1 cellular context compared by ENCODE assay signal in the genomic region with DNA sequence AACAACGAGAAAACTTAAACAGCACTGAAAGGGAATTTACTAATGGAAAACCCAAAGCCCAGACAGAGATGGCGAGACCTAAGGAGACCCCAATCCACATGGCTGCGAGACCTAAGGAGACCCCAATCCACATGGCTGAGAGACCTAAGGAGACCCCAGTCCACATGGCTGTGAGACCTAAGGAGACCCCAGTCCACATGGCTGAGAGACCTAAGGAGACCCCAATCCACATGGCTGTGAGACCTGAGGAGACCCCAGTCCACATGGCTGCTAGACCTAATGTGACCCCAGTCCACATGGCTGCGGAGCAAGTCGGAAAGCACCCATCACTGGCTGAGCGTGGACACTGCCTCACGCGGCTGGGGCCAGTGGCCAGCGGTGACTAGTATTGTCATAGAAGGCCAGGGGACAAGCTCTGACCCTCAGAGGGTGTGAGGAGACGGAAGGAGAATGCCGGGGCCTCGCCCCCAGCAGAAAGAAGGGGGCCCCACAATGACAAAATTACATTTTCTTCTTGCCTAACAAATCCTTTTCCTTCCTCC.
TF ChIP-seq lines count a peak whose summit lies in the region.

No MANE protein-coding gene starts in this region.

TF ChIP-seq in H1, 55 proteins besides CTCF, POLR2A, EP300 and RAD21 (continued from another document):
- TF ChIP-seq RBBP5 (IDR thresholded peaks at IDR 0.05; ENCODE audit: borderline replicate concordance, low read depth, low read length) (no peak), CTBP2 (IDR thresholded peaks at IDR 0.05; ENCODE audit: borderline replicate concordance, insufficient read depth, insufficient read length, low read length) (no peak), SAP30 (IDR thresholded peaks at IDR 0.05; ENCODE audit: insufficient read depth, insufficient replicate concordance, low read length) (no peak), TCF12 (IDR thresholded peaks at IDR 0.05; ENCODE audit: low read depth, low read length) (no peak), SP2 (IDR thresholded peaks at IDR 0.05; ENCODE audit: low read length) (no peak), CREB1 (IDR thresholded peaks at IDR 0.05) (no peak), NRF1 (IDR thresholded peaks at IDR 0.05; ENCODE audit: low read depth, low read length) (no peak), JUND (IDR thresholded peaks at IDR 0.05; ENCODE audit: low read length) (no peak), BACH1 (IDR thresholded peaks at IDR 0.05; ENCODE audit: low read length) (no peak), CHD1 (IDR thresholded peaks at IDR 0.05; ENCODE audit: low read depth, low read length) (no peak), FOSL1 (IDR thresholded peaks at IDR 0.05; ENCODE audit: insufficient read depth, low read depth, low read length) (no peak)
- TF ChIP-seq, protein P1, sequence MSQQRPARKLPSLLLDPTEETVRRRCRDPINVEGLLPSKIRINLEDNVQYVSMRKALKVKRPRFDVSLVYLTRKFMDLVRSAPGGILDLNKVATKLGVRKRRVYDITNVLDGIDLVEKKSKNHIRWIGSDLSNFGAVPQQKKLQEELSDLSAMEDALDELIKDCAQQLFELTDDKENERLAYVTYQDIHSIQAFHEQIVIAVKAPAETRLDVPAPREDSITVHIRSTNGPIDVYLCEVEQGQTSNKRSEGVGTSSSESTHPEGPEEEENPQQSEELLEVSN (IDR thresholded peaks at IDR 0.05) = no peak
